In genomic region chr6:115811511-115811910, GRCh38 we compare ENCODE assay signal across 6 cellular contexts.
"Had no signal": no experiment of that assay in that cellular context is flagged by ENCODE, and none has a peak within 500 bp of the region (broad histone marks: within the 10 kb centered on the region; RNA-seq: fewer than 3 reads in every experiment).

No MANE protein-coding gene starts in this region.

- H3K27ac Mint-ChIP-seq: IgD-negative memory B cell had no signal

- H3K36me3 Mint-ChIP-seq: IgD-negative memory B cell had no signal

- ATAC-seq: HepG2, K562 had no signal

- DNase-seq: IMR-90, KBM-7 had no signal

- H3K4me1 Mint-ChIP-seq: IgD-negative memory B cell had no signal

- H3K27me3 Mint-ChIP-seq: IgD-negative memory B cell had no signal

- H3K4me3 ChIP-seq: K562 had no signal

- H3K27ac ChIP-seq: HL-60 had no signal

- H3K4me3 Mint-ChIP-seq: IgD-negative memory B cell had no signal
